Comparison of ENCODE assay signal across 10 cellular contexts in the genomic region with DNA sequence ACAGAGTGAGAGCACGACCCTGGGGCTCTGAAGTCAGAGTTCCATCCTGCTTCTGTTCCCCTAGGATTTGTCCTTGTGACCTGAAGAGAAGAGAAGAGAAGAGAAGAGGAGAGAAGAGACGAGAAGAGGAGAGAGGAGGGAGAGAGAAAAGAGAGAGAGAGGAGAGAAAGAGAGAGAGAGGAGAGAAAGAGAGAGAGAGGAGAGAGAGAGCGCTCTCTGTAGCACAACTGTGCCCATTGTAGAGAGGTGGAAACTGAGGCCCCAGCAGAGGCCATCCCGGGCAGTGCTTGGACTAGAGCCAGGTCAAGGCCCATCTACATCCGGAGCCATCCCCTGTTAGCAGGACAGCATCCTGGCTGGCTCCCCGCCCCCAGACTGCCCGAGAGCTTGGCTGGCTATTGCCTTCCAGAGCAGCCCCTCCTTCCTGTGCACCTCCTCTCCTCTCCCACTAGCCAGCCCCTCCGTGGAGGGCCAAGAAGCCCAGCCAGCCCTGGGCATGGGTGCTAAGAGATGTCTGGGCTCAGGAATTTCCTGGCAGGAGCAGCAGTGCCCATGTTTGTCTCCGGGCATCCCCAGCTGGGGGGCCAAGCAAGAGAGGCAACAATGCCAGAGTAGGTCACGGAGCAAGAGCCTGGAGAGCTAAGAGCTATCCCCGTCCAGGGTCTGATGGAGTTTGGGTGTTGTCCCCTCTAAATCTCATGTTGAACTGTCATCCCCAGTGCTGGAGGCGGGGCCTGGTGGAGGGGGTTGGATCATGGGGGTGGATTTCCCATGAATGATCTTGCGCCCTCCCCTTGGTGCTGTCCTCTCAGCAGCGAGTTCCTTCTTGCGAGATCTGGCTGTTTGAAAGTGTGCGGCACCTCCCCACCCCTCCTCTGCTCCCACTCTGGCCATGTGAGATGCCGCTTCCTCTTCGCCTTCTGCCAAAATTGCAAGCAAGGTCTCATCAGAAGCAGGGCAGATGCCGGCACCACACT. TPM values are rescaled to one million over a fixed set of nuclear protein-coding genes. Genes with fewer than 3 reads are reported as not detected.
DNase-seq lines count a peak whose midpoint lies in the region; ATAC-seq lines count a peak whose summit lies in the region.
"Had no signal": no experiment of that assay in that cellular context is flagged by ENCODE, and none has a peak within 500 bp of the region (broad histone marks: within the 10 kb centered on the region; RNA-seq: fewer than 3 reads in every experiment).

No MANE protein-coding gene starts in this region.

- CTCF ChIA-PET in activated CD8-positive, alpha-beta T cell treated with anti-CD3 and anti-CD28 coated beads, Interleukin-2, amount 10 ng/mL, durations not matched to agents 7 days and 5 days (lab: Charles Lee): no interaction called here

- peak; percentile 59 for ATAC-seq in GM19025 (IDR thresholded peaks at IDR 0.05; ENCODE audit: low read depth, unreplicated experiment)
- peak; percentile 43 for ATAC-seq in HG03060 (IDR thresholded peaks at IDR 0.05; ENCODE audit: low read depth, unreplicated experiment)
- peak; percentile 81 for ATAC-seq in activated CD8-positive, alpha-beta T cell treated with anti-CD3 and anti-CD28 coated beads, Interleukin-2, amount 10 ng/mL, durations not matched to agents 7 days and 5 days
- peak; percentile 93 for ATAC-seq in memory B cell (ENCODE audit: low read depth)

- peaks cover 48% of the 10 kb centered on the region for H3K4me1 Mint-ChIP-seq in activated CD8-positive, alpha-beta T cell treated with anti-CD3 and anti-CD28 coated beads, Interleukin-2, amount 10 ng/mL, durations not matched to agents 7 days and 5 days (ENCODE audit: low read depth)
- peaks cover 24% of the 10 kb centered on the region for H3K4me1 Mint-ChIP-seq in memory B cell

- no peaks in the 10 kb centered on the region for H3K9me3 Mint-ChIP-seq in activated CD8-positive, alpha-beta T cell treated with anti-CD3 and anti-CD28 coated beads, Interleukin-2, amount 10 ng/mL, durations not matched to agents 7 days and 5 days (ENCODE audit: insufficient read depth)
- H3K9me3 Mint-ChIP-seq in memory B cell: no peaks in the 10 kb centered on the region

- H3K4me3 Mint-ChIP-seq in activated CD8-positive, alpha-beta T cell treated with anti-CD3 and anti-CD28 coated beads, Interleukin-2, amount 10 ng/mL, durations not matched to agents 7 days and 5 days: peak overlapping the region; percentile 54
- H3K4me3 Mint-ChIP-seq in memory B cell: peak overlapping the region; percentile 63

- POLR2A ChIA-PET in activated CD8-positive, alpha-beta T cell treated with anti-CD3 and anti-CD28 coated beads, Interleukin-2, amount 10 ng/mL, durations not matched to agents 7 days and 5 days (lab: Charles Lee): interaction anchor here (0.7 to 1.0 kb wide), 2 partner anchors 19 to 59 kb away, joined by 3 read pairs; no protein-coding TSS in a partner anchor

- no peaks in the 10 kb centered on the region for H3K27me3 Mint-ChIP-seq in activated CD8-positive, alpha-beta T cell treated with anti-CD3 and anti-CD28 coated beads, Interleukin-2, amount 10 ng/mL, durations not matched to agents 7 days and 5 days (ENCODE audit: low read depth)
- peaks cover 8% of the 10 kb centered on the region for H3K27me3 Mint-ChIP-seq in memory B cell

- DNase-seq in AG08396 (ENCODE audit: low spot score): peak; percentile 33
- peak; percentile 75 for DNase-seq in activated CD8-positive, alpha-beta T cell treated with anti-CD3 and anti-CD28 coated beads, Interleukin-2, amount 10 ng/mL, durations not matched to agents 7 days and 5 days
- peak; percentile 34 to 47 for DNase-seq in memory B cell (ENCODE audit: low spot score in 2 of 2)
- no peak for DNase-seq in NCI-H1417 (lab: John Stamatoyannopoulos, UW)
- no peak for DNase-seq in DMS 273 (lab: John Stamatoyannopoulos, UW; ENCODE audit: unreplicated experiment)
- no peak for DNase-seq in inferior parietal cortex (ENCODE audit: extremely low spot score)
- DNase-seq: DND-41 had no signal

- peak overlapping the region; percentile 62 for H3K27ac Mint-ChIP-seq in activated CD8-positive, alpha-beta T cell treated with anti-CD3 and anti-CD28 coated beads, Interleukin-2, amount 10 ng/mL, durations not matched to agents 7 days and 5 days
- H3K27ac Mint-ChIP-seq in memory B cell: peak overlapping the region; percentile 37

- H3K36me3 Mint-ChIP-seq in activated CD8-positive, alpha-beta T cell treated with anti-CD3 and anti-CD28 coated beads, Interleukin-2, amount 10 ng/mL, durations not matched to agents 7 days and 5 days (ENCODE audit: low read depth): no peaks in the 10 kb centered on the region
- H3K36me3 Mint-ChIP-seq in memory B cell: peaks cover 2% of the 10 kb centered on the region
- H3K36me3 Mint-ChIP-seq: immature natural killer cell had no signal

RNA-seq across cellular contexts. Expression of a gene that starts 18.2 kb away (rescaled TPM):
- total RNA-seq in activated CD8-positive, alpha-beta T cell treated with anti-CD3 and anti-CD28 coated beads, Interleukin-2, amount 10 ng/mL, durations not matched to agents 7 days and 5 days: 10 to 100 TPM; 12.3 to 12.5 TPM

RNA-seq across cellular contexts. Expression of a gene that starts 52.7 kb away (rescaled TPM):
- total RNA-seq in activated CD8-positive, alpha-beta T cell treated with anti-CD3 and anti-CD28 coated beads, Interleukin-2, amount 10 ng/mL, durations not matched to agents 7 days and 5 days: under 1 TPM in 1 of 2 experiments, not detected in 1; 0.29 TPM

Comparison
In these comparisons a context has a peak if more than half of its experiments do, and no peak if none do; other contexts are left out.
1. DNase-seq: peak in AG08396 (single experiment), activated CD8-positive, alpha-beta T cell treated with anti-CD3 and anti-CD28 coated beads, Interleukin-2, amount 10 ng/mL, durations not matched to agents 7 days and 5 days (single experiment) and memory B cell (2 of 2); none in NCI-H1417 (0 of 3), DMS 273 (single experiment) and inferior parietal cortex (single experiment).
2. ATAC-seq: peak in every context shown above with its lines; median percentile 93 in memory B cell; 81 in activated CD8-positive, alpha-beta T cell treated with anti-CD3 and anti-CD28 coated beads, Interleukin-2, amount 10 ng/mL, durations not matched to agents 7 days and 5 days; 59 in GM19025; 43 in HG03060.